ENCODE assay signal across 13 cellular contexts in genomic region chr12:11856971-11857370, GRCh38.
DNase-seq lines count a peak whose midpoint lies in the region; ATAC-seq, FAIRE-seq and TF ChIP-seq lines count a peak whose summit lies in the region.
"Had no signal": no experiment of that assay in that cellular context is flagged by ENCODE, and none has a peak within 500 bp of the region (broad histone marks: within the 10 kb centered on the region; RNA-seq: fewer than 3 reads in every experiment).

No MANE protein-coding gene starts in this region.

- WGBS in right lobe of liver (ENCODE audit: insufficient coverage, low coverage, low lambda C conversion rate, missing lambda C conversion rate), result 62% methylated on average over 7 of the region's 7 CpGs
- 95% methylated on average over 7 of the region's 7 CpGs for WGBS in HepG2 (ENCODE audit: low lambda C conversion rate)
- WGBS in gastroesophageal sphincter (ENCODE audit: low coverage in 1 of 2), 2 donors, result 82 to 91% methylated on average over 4 to 7 of the region's 7 CpGs

- BruUV-seq in HepG2 (replicated peaks; lab: Mats Ljungman, UMichigan), result no TSS peak

- no peak for FAIRE-seq in HepG2 (lab: Jason Lieb, UNC)
- FAIRE-seq in urothelium cell line (lab: Jason Lieb, UNC), result peak; percentile 74

- DNase-seq in right lobe of liver (no peak), HepG2 (ENCODE audit: low spot score) (no peak), SKM-1 (lab: John Stamatoyannopoulos, UW; ENCODE audit: unreplicated experiment) (peak; percentile 43), urothelium cell line (ENCODE audit: low spot score) (no peak), dermis blood vessel endothelial cell (no peak)
- DNase-seq: activated CD4-positive, alpha-beta T cell treated with anti-CD3 and anti-CD28 coated beads for 1 hour; immature natural killer cell had no signal

- ATAC-seq in right lobe of liver (peak; percentile 27 to 39 (median 36)), HepG2 (no peak), gastroesophageal sphincter (no peak), GM18498 (IDR thresholded peaks at IDR 0.05; ENCODE audit: unreplicated experiment) (no peak), HG02840 (IDR thresholded peaks at IDR 0.05; ENCODE audit: low FRiP score, unreplicated experiment) (no peak)
- ATAC-seq: Panc1 had no signal

- H3K4me3 ChIP-seq in right lobe of liver, result no peak overlapping the region
- no peak overlapping the region for H3K4me3 ChIP-seq in HepG2 (replicated peaks in 1 of 3; ENCODE audit: insufficient read depth in 1 of 3, low read depth in 2 of 3, low read length in 3 of 3)
- no peak overlapping the region for H3K4me3 ChIP-seq in gastroesophageal sphincter
- H3K4me3 ChIP-seq: prostate gland, tibial nerve had no signal

- H3K4me1 ChIP-seq in right lobe of liver (peaks cover 0 to 18% (median 4%) of the 10 kb centered on the region in 4 donors), HepG2 (ENCODE audit: insufficient read depth, low read length) (peaks cover 16% of the 10 kb centered on the region), gastroesophageal sphincter (peaks cover 11 to 51% (median 14%) of the 10 kb centered on the region in 3 donors)

- intact Hi-C loops in right lobe of liver (cut with DNase I) (no loop called here), HepG2 (cut with micrococcal nuclease; ENCODE audit: unreplicated experiment) (no loop called here)

- no peaks in the 10 kb centered on the region for H3K9me3 ChIP-seq in right lobe of liver
- H3K9me3 ChIP-seq in HepG2 (ENCODE audit: low read length), result no peaks in the 10 kb centered on the region
- H3K9me3 ChIP-seq in gastroesophageal sphincter, result no peaks in the 10 kb centered on the region
- H3K9me3 ChIP-seq: prostate gland, tibial nerve had no signal

- TF ChIP-seq EP300 in HepG2 (IDR thresholded peaks at IDR 0.05; ENCODE audit: low read depth in 2 of 2, low read length in 2 of 2) (no peak), HepG2 (CRISPR knock-in tag; IDR thresholded peaks at IDR 0.05; ENCODE audit: borderline replicate concordance) (no peak), gastroesophageal sphincter (IDR thresholded peaks at IDR 0.05) (no peak)

- peaks cover 0 to 20% (median 4%) of the 10 kb centered on the region in 4 donors for H3K36me3 ChIP-seq in right lobe of liver
- H3K36me3 ChIP-seq in HepG2 (replicated peaks in 1 of 2; ENCODE audit: control insufficient read depth in 1 of 2, insufficient read depth in 2 of 2, low read length in 2 of 2), result 0 out of 5 replicates have a peak, but pooled peaks cover 0 to 5% of the 10 kb centered on the region in 2 experiments
- peaks cover 0 to 41% of the 10 kb centered on the region in 2 donors for H3K36me3 ChIP-seq in gastroesophageal sphincter
- H3K36me3 ChIP-seq: prostate gland had no signal

- TF ChIP-seq CTCF in right lobe of liver (IDR thresholded peaks at IDR 0.05) (no peak), HepG2 (CRISPR knock-in tag; IDR thresholded peaks at IDR 0.05) (no peak), gastroesophageal sphincter (IDR thresholded peaks at IDR 0.05) (no peak)

- no peak overlapping the region for H3K9ac ChIP-seq in HepG2 (ENCODE audit: insufficient read depth, low read depth, low read length)

- no peaks in the 10 kb centered on the region for H4K20me1 ChIP-seq in HepG2 (ENCODE audit: insufficient read depth, low read length)

- no peaks in the 10 kb centered on the region for H3K79me2 ChIP-seq in HepG2 (ENCODE audit: insufficient read depth, low read length)

- no peak for TF ChIP-seq RAD21 in HepG2 (CRISPR knock-in tag; IDR thresholded peaks at IDR 0.05)

- H3K27me3 ChIP-seq in right lobe of liver (no peaks in the 10 kb centered on the region), HepG2 (ENCODE audit: control insufficient read depth in 1 of 2, insufficient read depth in 2 of 2, low read length in 2 of 2) (no peaks in the 10 kb centered on the region), gastroesophageal sphincter (no peaks in the 10 kb centered on the region)
- H3K27me3 ChIP-seq: tibial nerve had no signal

- H2AFZ ChIP-seq in HepG2 (ENCODE audit: low read length), result no peak overlapping the region

- H3K4me2 ChIP-seq in HepG2 (ENCODE audit: low read depth, low read length), result no peak overlapping the region

- H3K27ac ChIP-seq in right lobe of liver, result no peak overlapping the region
- H3K27ac ChIP-seq in HepG2 (ENCODE audit: extremely low read length, insufficient read depth, low read length), result no peak overlapping the region
- peak overlapping the region in 3 of 4 donors; percentile 5 to 88 (median 27) for H3K27ac ChIP-seq in gastroesophageal sphincter
- H3K27ac ChIP-seq: prostate gland had no signal

- in situ Hi-C loops in HepG2 (cut with HindIII; ENCODE audit: extremely low pct_ligation_motif_present, low pct_unique_long_range_greater_than_20kb), result no loop called here

- no peak for TF ChIP-seq POLR2A in right lobe of liver (IDR thresholded peaks at IDR 0.05)
- TF ChIP-seq POLR2A in HepG2 (IDR thresholded peaks at IDR 0.05; ENCODE audit: insufficient read depth in 1 of 2, low read depth in 2 of 2, low read length in 2 of 2), result no peak
- TF ChIP-seq POLR2A in gastroesophageal sphincter (IDR thresholded peaks at IDR 0.05), result no peak

- POLR2A ChIA-PET in HepG2 (lab: Yijun Ruan, JAX), result no interaction called here

- CTCF ChIA-PET in HepG2 (lab: Yijun Ruan, JAX; ENCODE audit: low intra/inter-chr PET ratio, low total read pairs), result no interaction called here

TF ChIP-seq in HepG2, 621 proteins besides CTCF, POLR2A, EP300 and RAD21 (continues in another document):
- no peak for TF ChIP-seq CEBPB (IDR thresholded peaks at IDR 0.05; ENCODE audit: borderline replicate concordance, low read depth, low read length)
- TF ChIP-seq JDP2 (CRISPR knock-in tag; IDR thresholded peaks at IDR 0.05; ENCODE audit: borderline replicate concordance), result no peak
- TF ChIP-seq MEIS2 (CRISPR knock-in tag; IDR thresholded peaks at IDR 0.05), result no peak
- no peak for TF ChIP-seq ZBTB40 (IDR thresholded peaks at IDR 0.05)
- no peak for TF ChIP-seq ZBTB40 (CRISPR knock-in tag; IDR thresholded peaks at IDR 0.05)
- no peak for TF ChIP-seq GABPB1 (CRISPR knock-in tag; IDR thresholded peaks at IDR 0.05)
- no peak for TF ChIP-seq ZNF333 (CRISPR knock-in tag; IDR thresholded peaks at IDR 0.05; ENCODE audit: borderline replicate concordance)
- TF ChIP-seq ZNF101 (CRISPR knock-in tag; IDR thresholded peaks at IDR 0.05; ENCODE audit: borderline replicate concordance, low read depth), result no peak

Comparison
In these comparisons a context has a peak if more than half of its experiments do, and no peak if none do; other contexts are left out.
1. ATAC-seq: peak in right lobe of liver (4 of 4); none in HepG2 (single experiment), gastroesophageal sphincter (single experiment), GM18498 (single experiment) and HG02840 (single experiment).
2. H3K27ac ChIP-seq: peak in gastroesophageal sphincter (3 of 4); none in right lobe of liver (0 of 3) and HepG2 (single experiment).